In the genomic region with DNA sequence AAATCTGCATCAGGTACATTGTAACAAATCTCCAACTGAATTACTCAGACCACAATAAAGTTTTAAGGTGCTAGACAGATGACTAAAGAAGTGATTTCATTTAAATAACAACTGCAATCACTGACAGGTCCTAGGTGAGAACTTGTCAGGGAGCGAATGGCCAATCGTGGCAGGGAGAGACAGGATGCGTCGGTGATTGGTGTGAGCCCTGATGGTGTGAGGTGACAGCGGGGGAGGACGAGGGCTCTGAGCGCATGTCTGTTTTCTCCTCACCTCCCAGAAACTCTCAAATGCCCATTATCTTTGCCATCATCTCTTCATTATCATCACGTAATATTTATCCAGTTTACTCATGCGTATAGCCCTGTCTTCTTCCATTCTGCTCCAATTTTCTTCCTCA, we compare ENCODE assay signal across 19 cellular contexts.
"Had no signal": no experiment of that assay in that cellular context is flagged by ENCODE, and none has a peak within 500 bp of the region (broad histone marks: within the 10 kb centered on the region; RNA-seq: fewer than 3 reads in every experiment).

No MANE protein-coding gene starts in this region.

- H3K4me1 ChIP-seq: colonic mucosa, esophagus muscularis mucosa, foreskin keratinocyte, gastroesophageal sphincter, heart left ventricle, left lung, lower lobe of right lung had no signal

- H3K4me2 ChIP-seq: hepatocyte had no signal

- H3K27ac ChIP-seq: colonic mucosa, dorsolateral prefrontal cortex, epithelial cell of prostate, esophagus muscularis mucosa, foreskin keratinocyte, gastroesophageal sphincter, heart left ventricle, hepatocyte, left lung, lower lobe of right lung had no signal

- DNase-seq: cerebellar nuclear complex; colonic mucosa; dermis blood vessel endothelial cell; dorsolateral prefrontal cortex; effector CD4-positive, alpha-beta T cell; effector memory CD4-positive, alpha-beta T cell; foreskin keratinocyte; heart left ventricle; hypothalamus; left cardiac atrium; left lung; left ventricle myocardium superior; lower lobe of right lung; mesenchymal stem cell; midbrain had no signal

- H3K36me3 ChIP-seq: colonic mucosa, esophagus muscularis mucosa, gastroesophageal sphincter, heart left ventricle, left lung, lower lobe of right lung had no signal

- H3K9me3 ChIP-seq: colonic mucosa, esophagus muscularis mucosa, gastroesophageal sphincter, heart left ventricle, left lung, lower lobe of right lung had no signal

- H3K4me3 ChIP-seq: colonic mucosa, dorsolateral prefrontal cortex, esophagus muscularis mucosa, gastroesophageal sphincter, heart left ventricle, hepatocyte, left lung, lower lobe of right lung had no signal

- H3K27me3 ChIP-seq: colonic mucosa, dorsolateral prefrontal cortex, esophagus muscularis mucosa, foreskin keratinocyte, gastroesophageal sphincter, heart left ventricle, hepatocyte, left lung had no signal

- H3K79me2 ChIP-seq: hepatocyte had no signal
